In genomic region chr9:111661802-111662491, GRCh38 we compare ENCODE assay signal across 8 cellular contexts. TPM values are rescaled to one million over a fixed set of nuclear protein-coding genes. Genes with fewer than 3 reads are reported as not detected.
DNase-seq lines count a peak whose midpoint lies in the region; ATAC-seq and TF ChIP-seq lines count a peak whose summit lies in the region.

No MANE protein-coding gene starts in this region.

- no peak for TF ChIP-seq CTCF in adrenal gland (IDR thresholded peaks at IDR 0.05)

- WGBS in adrenal gland, 4 donors, result 1 to 2% (median 1%) methylated on average over 7 to 57 of the region's 57 CpGs

- H3K27ac ChIP-seq in adrenal gland, result peak overlapping the region in 4 of 5 donors; percentile 24 to 93 (median 74)

- H3K27me3 ChIP-seq in adrenal gland, result no peaks in the 10 kb centered on the region

- peak overlapping the region in 3 of 4 donors; percentile 60 to 99 (median 64) for H3K4me3 ChIP-seq in adrenal gland

- H3K9me3 ChIP-seq in adrenal gland (replicated peaks in 1 of 3), result no peaks in the 10 kb centered on the region

- peaks cover 0 to 2% of the 10 kb centered on the region in 2 donors for H3K36me3 ChIP-seq in adrenal gland (replicated peaks in 1 of 2)

- ATAC-seq in GM19324 (IDR thresholded peaks at IDR 0.05; ENCODE audit: low FRiP score, unreplicated experiment) (peak; percentile 35), HG03432 (IDR thresholded peaks at IDR 0.05; ENCODE audit: unreplicated experiment) (peak; percentile 34), left cardiac atrium (peak; percentile 62 to 76)

- intact Hi-C loops in adrenal gland (cut with DNase I), result no loop called here
- intact Hi-C loops in left cardiac atrium (cut with DNase I), result no loop called here
- intact Hi-C loops in posterior cingulate gyrus (cut with DNase I), result no loop called here

- peaks cover 0 to 12% of the 10 kb centered on the region in 2 donors for H3K4me1 ChIP-seq in adrenal gland (replicated peaks in 1 of 2)

- DNase-seq in CD1c-positive myeloid dendritic cell (ENCODE audit: extremely low spot score), result peak; percentile 60
- DNase-seq in adrenal gland, result peak; percentile 40 to 71 (median 47)
- DNase-seq in left cardiac atrium, result peak; percentile 58
- peak; percentile 11 to 89 (median 34) for DNase-seq in posterior cingulate gyrus
- DNase-seq in NCI-H774 (lab: John Stamatoyannopoulos, UW), result no peak

- TF ChIP-seq POLR2A in Raji (IDR thresholded peaks at IDR 0.05; ENCODE audit: insufficient read depth, low read depth, low read length) (peak; percentile 20; the same call in 1 of the 2 replicates), adrenal gland (IDR thresholded peaks at IDR 0.05) (no peak)

RNA-seq across cellular contexts. Expression of gene GNG10, which starts 0.5 kb away (rescaled TPM):
- 100 to 1,000 TPM in 1 of 8 donors, 10 to 100 TPM in 7; 29.3 to 127 (median 58.3) TPM for total RNA-seq in adrenal gland
- 10 to 100 TPM; 37.2 to 69.5 (median 53.4) TPM for polyA plus RNA-seq in adrenal gland
- total RNA-seq in left cardiac atrium, result 10 to 100 TPM; 29.8 to 34.7 TPM

RNA-seq across cellular contexts. Expression of gene DNAJC25, which starts 30.8 kb away (rescaled TPM):
- 10 to 100 TPM; 13.4 to 29.8 (median 17.2) TPM for total RNA-seq in adrenal gland
- 10 to 100 TPM in 2 of 3 donors, 1 to 10 TPM in 1; 9.1 to 36.0 (median 10.9) TPM for polyA plus RNA-seq in adrenal gland
- 1 to 10 TPM; 6.3 to 8.4 TPM for total RNA-seq in left cardiac atrium
